In genomic region chr16:11779074-11779473, GRCh38 we compare ENCODE assay signal across 29 cellular contexts.
"Had no signal": no experiment of that assay in that cellular context is flagged by ENCODE, and none has a peak within 500 bp of the region (broad histone marks: within the 10 kb centered on the region; RNA-seq: fewer than 3 reads in every experiment).

No MANE protein-coding gene starts in this region.

- ATAC-seq: activated CD4-positive, alpha-beta T cell treated with anti-CD3 and anti-CD28 coated beads for 36 hours; activated CD8-positive, alpha-beta memory T cell treated with anti-CD3 and anti-CD28 coated beads, Interleukin-2, amount 10 ng/mL, durations not matched to agents 7 days and 5 days; activated CD8-positive, alpha-beta T cell treated with anti-CD3 and anti-CD28 coated beads, Interleukin-2, amount 10 ng/mL, durations not matched to agents 7 days and 5 days; activated naive CD8-positive, alpha-beta T cell treated with anti-CD3 and anti-CD28 coated beads, Interleukin-2, amount 50 U/mL, for 24 hours; body of pancreas; effector memory CD8-positive, alpha-beta T cell; gastroesophageal sphincter had no signal

- H3K4me3 ChIP-seq: adrenal gland, body of pancreas, esophagus muscularis mucosa, gastroesophageal sphincter had no signal

- H3K27me3 ChIP-seq: adrenal gland, body of pancreas, esophagus muscularis mucosa, gastroesophageal sphincter had no signal

- FAIRE-seq: colon had no signal

- H3K9me3 ChIP-seq: adrenal gland, body of pancreas, esophagus muscularis mucosa, gastroesophageal sphincter had no signal

- DNase-seq: activated CD4-positive, alpha-beta memory T cell treated with anti-CD3 and anti-CD28 coated beads for 36 hours; activated CD4-positive, alpha-beta T cell treated with anti-CD3 and anti-CD28 coated beads for 36 hours; activated CD4-positive, alpha-beta T cell treated with anti-CD3 and anti-CD28 coated beads, Interleukin-2, amount 10 ng/mL, durations not matched to agents 24 days and 14 days; activated CD4-positive, CD25-positive, alpha-beta regulatory T cell; activated CD4-positive, CD25-positive, alpha-beta regulatory T cell treated with anti-CD3 and anti-CD28 coated beads, Interleukin-2, amount 50 U/mL, for 72 hours; activated CD8-positive, alpha-beta memory T cell treated with anti-CD3 and anti-CD28 coated beads, Interleukin-2, amount 10 ng/mL, durations not matched to agents 7 days and 5 days; activated CD8-positive, alpha-beta memory T cell treated with anti-CD3 and anti-CD28 coated beads, Interleukin-2, amount 50 U/mL, for 4 hours; activated CD8-positive, alpha-beta T cell treated with anti-CD3 and anti-CD28 coated beads, Interleukin-2, amount 10 ng/mL, durations not matched to agents 7 days and 5 days; activated effector memory CD4-positive, alpha-beta T cell treated with anti-CD3 and anti-CD28 coated beads, Interleukin-2, amount 50 U/mL, for 16 hours; activated naive CD4-positive, alpha-beta T cell treated with anti-CD3 and anti-CD28 coated beads for 36 hours; activated naive CD8-positive, alpha-beta T cell treated with anti-CD3 and anti-CD28 coated beads for 36 hours; activated naive CD8-positive, alpha-beta T cell treated with anti-CD3 and anti-CD28 coated beads, Interleukin-2, amount 50 U/mL, for 24 hours; activated T-cell treated with anti-CD3 and anti-CD28 coated beads, Interleukin-2, amount 50 U/mL, for 1 hour; activated T-cell treated with anti-CD3 and anti-CD28 coated beads, Interleukin-2, amount 50 U/mL, for 48 hours; amygdala; aorta; body of pancreas; caudate nucleus; cortex of kidney; dermis blood vessel endothelial cell; effector CD4-positive, alpha-beta T cell; effector memory CD8-positive, alpha-beta T cell; erythroblast; foreskin melanocyte; T-helper 2 cell had no signal

- H3K27ac ChIP-seq: adrenal gland, body of pancreas, esophagus muscularis mucosa, gastroesophageal sphincter had no signal
